ENCODE assay signal across 8 cellular contexts in the genomic region with DNA sequence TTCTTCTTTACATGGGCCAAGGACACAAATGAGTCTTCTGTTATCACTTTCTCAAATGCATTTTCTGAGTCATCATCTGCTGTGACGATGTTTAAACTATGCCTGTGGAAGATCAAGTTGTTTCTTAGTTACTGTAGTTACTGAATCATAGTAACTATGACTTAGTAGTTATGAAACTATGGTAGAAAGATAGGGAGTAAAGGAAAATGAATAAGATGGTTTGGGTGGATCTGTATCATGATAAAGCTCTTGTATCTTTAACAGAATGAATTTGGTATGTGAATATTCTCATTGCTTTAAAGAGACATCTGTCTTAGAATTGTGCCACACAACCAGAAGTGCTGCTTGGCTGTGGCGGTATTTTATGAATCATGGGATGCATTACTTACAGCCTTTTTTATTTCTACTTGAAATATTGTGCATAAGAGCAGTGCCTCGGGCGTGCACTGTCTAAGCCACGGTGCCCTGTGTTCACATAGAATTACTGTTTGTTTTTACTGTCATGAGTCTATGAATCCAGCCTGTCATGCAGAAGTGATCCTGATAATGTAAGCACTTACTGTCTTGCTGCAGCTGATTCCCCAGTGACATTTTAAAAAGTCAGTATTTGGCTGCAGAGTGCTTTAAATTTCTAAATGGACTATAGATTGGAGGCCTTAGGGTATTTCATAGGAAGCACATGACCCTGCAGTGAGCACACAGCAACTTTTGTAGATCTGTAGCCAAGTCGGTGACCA.
DNase-seq lines count a peak whose midpoint lies in the region; ATAC-seq and TF ChIP-seq lines count a peak whose summit lies in the region.

No MANE protein-coding gene starts in this region.

- H3K36me3 ChIP-seq in SJSA1 = no peaks in the 10 kb centered on the region
- peaks cover 0 to 26% (median 0%) of the 10 kb centered on the region in 3 donors for H3K36me3 ChIP-seq in esophagus squamous epithelium

- H3K27me3 ChIP-seq in SJSA1 (replicated peaks) = no peaks in the 10 kb centered on the region
- no peaks in the 10 kb centered on the region for H3K27me3 ChIP-seq in esophagus squamous epithelium

- ATAC-seq in GM21423 (IDR thresholded peaks at IDR 0.05; ENCODE audit: unreplicated experiment) = no peak

- peak; percentile 79 for DNase-seq in GM04504 (ENCODE audit: low read depth)
- peak in 1 of 2 experiments; percentile 73 for DNase-seq in SJSA1 (ENCODE audit: low read depth in 1 of 2, low spot score in 2 of 2)
- no peak for DNase-seq in esophagus squamous epithelium (lab: John Stamatoyannopoulos, UW)
- no peak for DNase-seq in progenitor cell of endocrine pancreas (ENCODE audit: low spot score, unreplicated experiment)
- DNase-seq in coronary artery (ENCODE audit: low spot score) = no peak
- DNase-seq in NCI-H2196 treated with DMSO at 0.1 percent for 48 hours (lab: John Stamatoyannopoulos, UW; ENCODE audit: unreplicated experiment) = no peak
- no peak for DNase-seq in iPS-NIHi7 (ENCODE audit: extremely low spot score)

- no peak overlapping the region for H3K4me3 ChIP-seq in SJSA1
- H3K4me3 ChIP-seq in esophagus squamous epithelium = no peak overlapping the region
- no peak overlapping the region for H3K4me3 ChIP-seq in coronary artery

- H3K36me3 Mint-ChIP-seq in progenitor cell of endocrine pancreas (ENCODE audit: insufficient read depth) = peaks cover 17% of the 10 kb centered on the region

- no peaks in the 10 kb centered on the region for H3K27me3 Mint-ChIP-seq in progenitor cell of endocrine pancreas

- peak overlapping the region; percentile 7 for H3K27ac Mint-ChIP-seq in progenitor cell of endocrine pancreas

- no peak overlapping the region for H3K4me3 Mint-ChIP-seq in progenitor cell of endocrine pancreas (ENCODE audit: low read depth)

- peaks cover 6% of the 10 kb centered on the region for H3K4me1 Mint-ChIP-seq in progenitor cell of endocrine pancreas (ENCODE audit: low read depth)

- H3K27ac ChIP-seq in SJSA1 = peak overlapping the region; percentile 88
- H3K27ac ChIP-seq in esophagus squamous epithelium = peak overlapping the region; percentile 6 to 62 (median 13)
- H3K27ac ChIP-seq in coronary artery = peak overlapping the region in 1 of 2 donors; percentile 49

- H3K9me3 Mint-ChIP-seq in progenitor cell of endocrine pancreas (ENCODE audit: low read depth) = no peaks in the 10 kb centered on the region

- TF ChIP-seq POLR2A in esophagus squamous epithelium (IDR thresholded peaks at IDR 0.05) = no peak

- no peak for TF ChIP-seq CTCF in esophagus squamous epithelium (IDR thresholded peaks at IDR 0.05)
- no peak for TF ChIP-seq CTCF in progenitor cell of endocrine pancreas (IDR thresholded peaks at IDR 0.05; ENCODE audit: unreplicated experiment)
- TF ChIP-seq CTCF in coronary artery (IDR thresholded peaks at IDR 0.05) = no peak

- H3K4me1 ChIP-seq in SJSA1 (replicated peaks) (peaks cover 28% of the 10 kb centered on the region), esophagus squamous epithelium (peaks cover 6 to 36% (median 8%) of the 10 kb centered on the region in 3 donors)

- intact Hi-C loops in esophagus squamous epithelium (cut with DNase I) = no loop called here

- WGBS in esophagus squamous epithelium, 2 donors = 23 to 36% methylated on average over 6 of the region's 6 CpGs

- H3K9me3 ChIP-seq in SJSA1 (replicated peaks) (no peaks in the 10 kb centered on the region), esophagus squamous epithelium (no peaks in the 10 kb centered on the region)
